In the genomic region with DNA sequence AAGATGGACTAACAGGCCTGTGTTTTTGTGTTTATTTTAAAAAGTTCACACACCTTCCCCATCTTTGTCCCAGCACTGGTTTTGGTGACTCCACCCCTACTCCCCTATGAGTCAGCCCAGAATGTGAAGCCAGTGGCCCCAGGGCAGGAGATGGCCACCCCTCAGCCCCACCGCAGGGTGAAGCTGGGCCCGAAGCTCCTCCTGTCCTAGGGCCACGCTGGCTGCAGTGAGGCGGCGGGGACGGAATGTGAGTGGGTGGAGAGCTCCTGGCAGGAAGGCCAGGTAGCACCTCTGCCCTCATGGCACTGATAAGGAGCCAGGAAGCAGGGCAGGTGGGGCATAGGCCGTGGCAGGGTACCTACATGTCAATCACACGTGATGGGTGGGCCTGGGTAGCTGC, we compare ENCODE assay signal across 13 cellular contexts. TPM values are rescaled to one million over a fixed set of nuclear protein-coding genes. Genes with fewer than 3 reads are reported as not detected.
DNase-seq lines count a peak whose midpoint lies in the region; ATAC-seq and TF ChIP-seq lines count a peak whose summit lies in the region.
"Had no signal": no experiment of that assay in that cellular context is flagged by ENCODE, and none has a peak within 500 bp of the region (broad histone marks: within the 10 kb centered on the region; RNA-seq: fewer than 3 reads in every experiment).

No MANE protein-coding gene starts in this region.

- intact Hi-C loops in breast epithelium (cut with DNase I; ENCODE audit: low total_unique reads) = no loop called here

- peaks cover 27% of the 10 kb centered on the region for H3K36me3 Mint-ChIP-seq in osteocyte (ENCODE audit: unreplicated experiment)

- H3K27me3 Mint-ChIP-seq in osteocyte (ENCODE audit: unreplicated experiment) = no peaks in the 10 kb centered on the region
- H3K27me3 Mint-ChIP-seq: activated naive CD8-positive, alpha-beta T cell treated with anti-CD3 and anti-CD28 coated beads, Interleukin-2, amount 10 ng/mL, durations not matched to agents 7 days and 5 days; CD4-positive, CD25-positive, alpha-beta regulatory T cell had no signal

- no peaks in the 10 kb centered on the region for H3K27me3 ChIP-seq in breast epithelium

- no peak for ATAC-seq in GM21528 (IDR thresholded peaks at IDR 0.05; ENCODE audit: low FRiP score, unreplicated experiment)

- no peak for TF ChIP-seq POLR2A in breast epithelium (IDR thresholded peaks at IDR 0.05)

- peaks cover 9% of the 10 kb centered on the region for H3K36me3 ChIP-seq in breast epithelium

- H3K27ac Mint-ChIP-seq in osteocyte (ENCODE audit: unreplicated experiment) = no peak overlapping the region
- H3K27ac Mint-ChIP-seq: CD4-positive, CD25-positive, alpha-beta regulatory T cell; H9 had no signal

- H3K4me3 Mint-ChIP-seq in osteocyte (ENCODE audit: unreplicated experiment) = no peak overlapping the region
- H3K4me3 Mint-ChIP-seq: activated naive CD8-positive, alpha-beta T cell treated with anti-CD3 and anti-CD28 coated beads, Interleukin-2, amount 10 ng/mL, durations not matched to agents 7 days and 5 days; CD4-positive, CD25-positive, alpha-beta regulatory T cell; H9 had no signal

- peak overlapping the region; percentile 55 to 59 for H3K27ac ChIP-seq in breast epithelium

- TF ChIP-seq CTCF in breast epithelium (IDR thresholded peaks at IDR 0.05) (no peak), osteocyte (IDR thresholded peaks at IDR 0.05) (no peak)

- no peaks in the 10 kb centered on the region for H3K4me1 ChIP-seq in breast epithelium

- peaks cover under 1% of the 10 kb centered on the region for H3K4me1 Mint-ChIP-seq in osteocyte (ENCODE audit: unreplicated experiment)
- H3K4me1 Mint-ChIP-seq: H9 had no signal

- no peaks in the 10 kb centered on the region for H3K9me3 ChIP-seq in breast epithelium

- H3K9me3 Mint-ChIP-seq in osteocyte (ENCODE audit: unreplicated experiment) = no peaks in the 10 kb centered on the region
- H3K9me3 Mint-ChIP-seq: activated naive CD8-positive, alpha-beta T cell treated with anti-CD3 and anti-CD28 coated beads, Interleukin-2, amount 10 ng/mL, durations not matched to agents 7 days and 5 days; CD4-positive, CD25-positive, alpha-beta regulatory T cell; H9 had no signal

- no peak overlapping the region for H3K4me3 ChIP-seq in breast epithelium

- DNase-seq in EH (ENCODE audit: low read depth) (peak; percentile 69), M059J (ENCODE audit: low read depth) (peak; percentile 80), breast epithelium (ENCODE audit: low spot score in 2 of 2) (peak in 1 of 2 donors; percentile 49), osteocyte (ENCODE audit: extremely low spot score, unreplicated experiment) (peak; percentile 81), NCI-H526 (lab: John Stamatoyannopoulos, UW) (no peak), Kasumi-1 (lab: John Stamatoyannopoulos, UW) (no peak), NCI-H1417 treated with DMSO at 0.1 percent for 48 hours (lab: John Stamatoyannopoulos, UW) (no peak)
- DNase-seq: activated naive CD8-positive, alpha-beta T cell treated with anti-CD3 and anti-CD28 coated beads, Interleukin-2, amount 10 ng/mL, durations not matched to agents 7 days and 5 days; CD4-positive, CD25-positive, alpha-beta regulatory T cell; cerebellar nuclear complex; H9; stimulated activated CD8-positive, alpha-beta memory T cell treated with anti-CD3 and anti-CD28 coated beads, Interleukin-4, amount 100 ng/mL, for 48 hours had no signal

RNA-seq across cellular contexts. Expression of a gene that starts 39.9 kb away (rescaled TPM):
- 12.1 and 20.1 TPM in 2 replicates for total RNA-seq in M059J (2014; rRNA removed; shearing (Covaris generic))
- 10 to 100 TPM; 34.7 to 69.2 (median 55.3) TPM for total RNA-seq in breast epithelium
- 69.8 and 81.6 TPM in 2 replicates for total RNA-seq in osteocyte

Comparison
In these comparisons a context has a peak if more than half of its experiments do, and no peak if none do; other contexts are left out.
1. DNase-seq: peak in EH (single experiment), M059J (single experiment) and osteocyte (single experiment); none in NCI-H526 (0 of 2), Kasumi-1 (0 of 2) and NCI-H1417 treated with DMSO at 0.1 percent for 48 hours (single experiment).